8 cellular contexts compared by ENCODE assay signal in genomic region chr4:139734875-139735380, GRCh38.
DNase-seq lines count a peak whose midpoint lies in the region; ATAC-seq, FAIRE-seq and TF ChIP-seq lines count a peak whose summit lies in the region.

No MANE protein-coding gene starts in this region.

- H3K9me3 Mint-ChIP-seq in natural killer cell treated with Interleukin-12 subunit alpha and Interleukin-12 subunit beta and Interleukin-15 and Interleukin-18, amount 100 ng/mL, for 72 hours: no peaks in the 10 kb centered on the region
- H3K9me3 Mint-ChIP-seq in stimulated activated naive CD8-positive, alpha-beta T cell treated with anti-CD3 and anti-CD28 coated beads, Interleukin-15, Interleukin-2, amounts not matched to agents 100 ng/mL and 50 ng/mL, for 24 hours: no peaks in the 10 kb centered on the region

- H3K27me3 Mint-ChIP-seq in natural killer cell treated with Interleukin-12 subunit alpha and Interleukin-12 subunit beta and Interleukin-15 and Interleukin-18, amount 100 ng/mL, for 72 hours: peaks cover 21 to 37% of the 10 kb centered on the region in 2 donors
- peaks cover 37% of the 10 kb centered on the region for H3K27me3 Mint-ChIP-seq in stimulated activated naive CD8-positive, alpha-beta T cell treated with anti-CD3 and anti-CD28 coated beads, Interleukin-15, Interleukin-2, amounts not matched to agents 100 ng/mL and 50 ng/mL, for 24 hours

- H3K36me3 Mint-ChIP-seq in natural killer cell treated with Interleukin-12 subunit alpha and Interleukin-12 subunit beta and Interleukin-15 and Interleukin-18, amount 100 ng/mL, for 72 hours: no peaks in the 10 kb centered on the region
- H3K36me3 Mint-ChIP-seq in stimulated activated naive CD8-positive, alpha-beta T cell treated with anti-CD3 and anti-CD28 coated beads, Interleukin-15, Interleukin-2, amounts not matched to agents 100 ng/mL and 50 ng/mL, for 24 hours (ENCODE audit: low read depth): no peaks in the 10 kb centered on the region

- no peak overlapping the region for H3K27ac ChIP-seq in foreskin keratinocyte

- H3K4me1 ChIP-seq in foreskin keratinocyte: peaks cover 2% of the 10 kb centered on the region

- peak; percentile 73 for ATAC-seq in GM19438 (IDR thresholded peaks at IDR 0.05; ENCODE audit: low read depth, unreplicated experiment)
- peak; percentile 85 for ATAC-seq in foreskin keratinocyte
- peak; percentile 79 to 87 for ATAC-seq in natural killer cell treated with Interleukin-12 subunit alpha and Interleukin-12 subunit beta and Interleukin-15 and Interleukin-18, amount 100 ng/mL, for 72 hours

- peaks cover 8 to 9% of the 10 kb centered on the region in 2 donors for H3K4me1 Mint-ChIP-seq in natural killer cell treated with Interleukin-12 subunit alpha and Interleukin-12 subunit beta and Interleukin-15 and Interleukin-18, amount 100 ng/mL, for 72 hours (ENCODE audit: low read depth in 2 of 2)
- peaks cover 23% of the 10 kb centered on the region for H3K4me1 Mint-ChIP-seq in stimulated activated naive CD8-positive, alpha-beta T cell treated with anti-CD3 and anti-CD28 coated beads, Interleukin-15, Interleukin-2, amounts not matched to agents 100 ng/mL and 50 ng/mL, for 24 hours (ENCODE audit: low read depth)

- peaks cover 28% of the 10 kb centered on the region for H3K27me3 ChIP-seq in foreskin keratinocyte

- no peak for FAIRE-seq in RCC 7860 (lab: Jason Lieb, UNC)

- peak overlapping the region in 1 of 2 donors; percentile 55 for H3K27ac Mint-ChIP-seq in natural killer cell treated with Interleukin-12 subunit alpha and Interleukin-12 subunit beta and Interleukin-15 and Interleukin-18, amount 100 ng/mL, for 72 hours
- no peak overlapping the region for H3K27ac Mint-ChIP-seq in stimulated activated naive CD8-positive, alpha-beta T cell treated with anti-CD3 and anti-CD28 coated beads, Interleukin-15, Interleukin-2, amounts not matched to agents 100 ng/mL and 50 ng/mL, for 24 hours

- no peak overlapping the region for H3K4me3 ChIP-seq in Jurkat, Clone E6-1 (ENCODE audit: low read length)

- peak; percentile 72 for TF ChIP-seq CTCF in foreskin keratinocyte (conservative IDR thresholded peaks at IDR 0.05)

- DNase-seq in AML-193 (lab: John Stamatoyannopoulos, UW): peak; percentile 43 to 45
- DNase-seq in Jurkat, Clone E6-1 (ENCODE audit: low read depth, low spot score): peak; percentile 22
- peak; percentile 18 for DNase-seq in RCC 7860 (ENCODE audit: low spot score)
- DNase-seq in activated naive CD4-positive, alpha-beta T cell treated with Interleukin-2 at 50 U/mL for 16 hours: peak; percentile 43
- DNase-seq in foreskin keratinocyte: peak; percentile 29 to 60
- DNase-seq in natural killer cell treated with Interleukin-12 subunit alpha and Interleukin-12 subunit beta and Interleukin-15 and Interleukin-18, amount 100 ng/mL, for 72 hours (ENCODE audit: low spot score): peak; percentile 70

- peak overlapping the region; percentile 72 for H3K4me3 Mint-ChIP-seq in natural killer cell treated with Interleukin-12 subunit alpha and Interleukin-12 subunit beta and Interleukin-15 and Interleukin-18, amount 100 ng/mL, for 72 hours
- peak overlapping the region; percentile 69 for H3K4me3 Mint-ChIP-seq in stimulated activated naive CD8-positive, alpha-beta T cell treated with anti-CD3 and anti-CD28 coated beads, Interleukin-15, Interleukin-2, amounts not matched to agents 100 ng/mL and 50 ng/mL, for 24 hours

Comparison
In these comparisons a context has a peak if more than half of its experiments do, and no peak if none do; other contexts are left out.
1. DNase-seq: peak in every context shown above with its lines; median percentile 70 in natural killer cell treated with Interleukin-12 subunit alpha and Interleukin-12 subunit beta and Interleukin-15 and Interleukin-18, amount 100 ng/mL, for 72 hours; 44 in foreskin keratinocyte; 44 in AML-193; 43 in activated naive CD4-positive, alpha-beta T cell treated with Interleukin-2 at 50 U/mL for 16 hours; 22 in Jurkat, Clone E6-1; 18 in RCC 7860.